ENCODE assay signal across 19 cellular contexts in the genomic region with DNA sequence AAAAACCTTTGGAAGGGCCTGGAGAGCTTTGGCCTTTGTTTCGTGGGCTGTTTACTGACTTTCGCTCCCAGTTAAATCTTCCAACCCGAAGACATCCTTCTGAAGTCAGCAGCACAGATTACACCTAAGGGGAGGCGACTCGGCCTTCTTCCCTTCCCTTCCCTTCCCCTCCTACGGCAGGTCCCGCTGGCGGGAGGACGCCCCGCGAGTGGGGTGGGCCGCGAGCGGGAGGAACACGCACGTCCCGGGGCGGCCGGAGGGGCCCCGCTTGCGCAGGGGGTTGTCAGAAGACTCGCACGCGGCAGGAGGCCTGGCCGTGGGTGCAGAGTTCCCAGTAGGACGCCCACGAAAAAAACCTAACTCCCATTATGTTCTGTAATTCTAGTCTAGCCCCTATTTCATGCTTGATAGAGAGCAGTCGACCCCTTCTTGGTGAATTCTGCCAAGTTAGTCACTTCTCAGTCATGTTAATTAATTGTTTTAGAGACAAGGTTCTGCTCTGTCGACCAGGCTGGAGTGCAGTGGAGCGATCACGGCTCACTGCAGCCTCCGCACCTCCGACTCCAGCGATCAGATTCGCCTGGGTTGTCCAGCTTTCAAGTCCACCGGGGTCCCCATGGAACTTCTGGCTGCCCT. TPM values are rescaled to one million over a fixed set of nuclear protein-coding genes. Genes with fewer than 3 reads are reported as not detected.
DNase-seq lines count a peak whose midpoint lies in the region; ATAC-seq and TF ChIP-seq lines count a peak whose summit lies in the region.
"Had no signal": no experiment of that assay in that cellular context is flagged by ENCODE, and none has a peak within 500 bp of the region (broad histone marks: within the 10 kb centered on the region; RNA-seq: fewer than 3 reads in every experiment).

No MANE protein-coding gene starts in this region.

- H3F3A ChIP-seq in neural progenitor cell (ENCODE audit: low read depth): no peaks in the 10 kb centered on the region

- no peak for TF ChIP-seq CTCF in epithelial cell of proximal tubule (conservative IDR thresholded peaks at IDR 0.05; ENCODE audit: low read depth, low read length)
- TF ChIP-seq CTCF in neural progenitor cell (IDR thresholded peaks at IDR 0.05): no peak
- TF ChIP-seq CTCF in type B pancreatic cell (conservative IDR thresholded peaks at IDR 0.05): no peak

- H3K27me3 ChIP-seq in neural progenitor cell: peaks cover 46% of the 10 kb centered on the region
- H3K27me3 ChIP-seq: Peyer's patch had no signal

- peaks cover 11% of the 10 kb centered on the region for H3K4me1 Mint-ChIP-seq in stimulated activated naive CD8-positive, alpha-beta T cell treated with anti-CD3 and anti-CD28 coated beads, Interleukin-15, amount 100 ng/mL, for 72 hours
- peaks cover 4% of the 10 kb centered on the region for H3K4me1 Mint-ChIP-seq in neural progenitor cell
- peaks cover 6% of the 10 kb centered on the region for H3K4me1 Mint-ChIP-seq in type B pancreatic cell (ENCODE audit: unreplicated experiment)

- peak overlapping the region; percentile 77 for H2AFZ ChIP-seq in neural progenitor cell (replicated peaks)

- H3K4me3 ChIP-seq in epithelial cell of proximal tubule (ENCODE audit: low read depth, low read length): peak overlapping the region; percentile 39
- peak overlapping the region; percentile 48 for H3K4me3 ChIP-seq in neural progenitor cell
- H3K4me3 ChIP-seq: adrenal gland, skin epidermis had no signal

- H3K9ac ChIP-seq in neural progenitor cell: no peak overlapping the region
- H3K9ac ChIP-seq: KMS-11 had no signal

- peak overlapping the region; percentile 74 for H3K4me2 ChIP-seq in neural progenitor cell
- H3K4me2 ChIP-seq: KMS-11 had no signal

- H3K27ac ChIP-seq in neural progenitor cell: no peak overlapping the region
- H3K27ac ChIP-seq: adrenal gland, KMS-11, Peyer's patch, skin epidermis had no signal

- peak; percentile 35 for ATAC-seq in stimulated activated naive CD8-positive, alpha-beta T cell treated with anti-CD3 and anti-CD28 coated beads, Interleukin-15, amount 100 ng/mL, for 72 hours
- ATAC-seq in stimulated activated naive CD8-positive, alpha-beta T cell treated with anti-CD3 and anti-CD28 coated beads, Interleukin-15, Interleukin-2, amounts not matched to agents 100 U/mL and 50 U/mL, for 24 hours: no peak
- no peak for ATAC-seq in HG03342 (IDR thresholded peaks at IDR 0.05; ENCODE audit: unreplicated experiment)
- ATAC-seq in GM21786 (IDR thresholded peaks at IDR 0.05; ENCODE audit: unreplicated experiment): no peak
- ATAC-seq: activated CD8-positive, alpha-beta T cell treated with anti-CD3 and anti-CD28 coated beads for 36 hours; stimulated activated memory B cell treated with anti-CD40 and anti-IgM and Interleukin-4, amounts not matched to agents 10 μg/mL and 1 μg/mL and 100 μg/mL, for 72 hours had no signal

- no peaks in the 10 kb centered on the region for H4K20me1 ChIP-seq in neural progenitor cell (ENCODE audit: low read depth)

- H3K79me2 ChIP-seq in neural progenitor cell (ENCODE audit: low read depth): no peaks in the 10 kb centered on the region

- no peak for DNase-seq in stimulated activated naive CD8-positive, alpha-beta T cell treated with anti-CD3 and anti-CD28 coated beads, Interleukin-15, amount 100 ng/mL, for 72 hours
- no peak for DNase-seq in stimulated activated naive CD8-positive, alpha-beta T cell treated with anti-CD3 and anti-CD28 coated beads, Interleukin-15, Interleukin-2, amounts not matched to agents 100 U/mL and 50 U/mL, for 24 hours
- DNase-seq in epithelial cell of proximal tubule (ENCODE audit: low read depth) (peak; percentile 42), neural progenitor cell (ENCODE audit: low spot score) (no peak), type B pancreatic cell (ENCODE audit: extremely low spot score, unreplicated experiment) (no peak), NCI-H2196 treated with DMSO at 0.1 percent for 48 hours (lab: John Stamatoyannopoulos, UW; ENCODE audit: unreplicated experiment) (no peak)
- DNase-seq: activated CD8-positive, alpha-beta T cell treated with anti-CD3 and anti-CD28 coated beads for 36 hours; cerebellar nuclear complex; midbrain; NCI-H1105; NCI-H2171; Peyer's patch had no signal

- H3K4me3 Mint-ChIP-seq in stimulated activated naive CD8-positive, alpha-beta T cell treated with anti-CD3 and anti-CD28 coated beads, Interleukin-15, amount 100 ng/mL, for 72 hours: no peak overlapping the region
- no peak overlapping the region for H3K4me3 Mint-ChIP-seq in neural progenitor cell
- no peak overlapping the region for H3K4me3 Mint-ChIP-seq in type B pancreatic cell
- H3K4me3 Mint-ChIP-seq: activated CD8-positive, alpha-beta T cell treated with anti-CD3 and anti-CD28 coated beads for 36 hours; stimulated activated memory B cell treated with anti-CD40 and anti-IgM and Interleukin-4, amounts not matched to agents 10 μg/mL and 1 μg/mL and 100 μg/mL, for 72 hours had no signal

- peaks cover 6 to 10% of the 10 kb centered on the region in 2 donors for H3K9me3 Mint-ChIP-seq in stimulated activated naive CD8-positive, alpha-beta T cell treated with anti-CD3 and anti-CD28 coated beads, Interleukin-15, amount 100 ng/mL, for 72 hours
- H3K9me3 Mint-ChIP-seq in neural progenitor cell (peaks cover 9% of the 10 kb centered on the region), type B pancreatic cell (no peaks in the 10 kb centered on the region)

- H3K36me3 ChIP-seq in neural progenitor cell: no peaks in the 10 kb centered on the region
- H3K36me3 ChIP-seq: adrenal gland, Peyer's patch had no signal

- no peaks in the 10 kb centered on the region for H3K9me3 ChIP-seq in neural progenitor cell (ENCODE audit: low read depth)
- H3K9me3 ChIP-seq: adrenal gland, Peyer's patch had no signal

- no peaks in the 10 kb centered on the region for H3K36me3 Mint-ChIP-seq in neural progenitor cell
- no peaks in the 10 kb centered on the region for H3K36me3 Mint-ChIP-seq in type B pancreatic cell
- H3K36me3 Mint-ChIP-seq: stimulated activated memory B cell treated with anti-CD40 and anti-IgM and Interleukin-4, amounts not matched to agents 10 μg/mL and 1 μg/mL and 100 μg/mL, for 72 hours had no signal

- peaks cover 53% of the 10 kb centered on the region for H3K27me3 Mint-ChIP-seq in stimulated activated naive CD8-positive, alpha-beta T cell treated with anti-CD3 and anti-CD28 coated beads, Interleukin-15, amount 100 ng/mL, for 72 hours
- H3K27me3 Mint-ChIP-seq in neural progenitor cell (ENCODE audit: insufficient read depth, low read depth) (peaks cover 10% of the 10 kb centered on the region), type B pancreatic cell (peaks cover 62% of the 10 kb centered on the region)

- no peaks in the 10 kb centered on the region for H3K4me1 ChIP-seq in neural progenitor cell

- no peak overlapping the region for H3K27ac Mint-ChIP-seq in stimulated activated naive CD8-positive, alpha-beta T cell treated with anti-CD3 and anti-CD28 coated beads, Interleukin-15, amount 100 ng/mL, for 72 hours
- H3K27ac Mint-ChIP-seq in neural progenitor cell (no peak overlapping the region), type B pancreatic cell (no peak overlapping the region)
- H3K27ac Mint-ChIP-seq: activated CD8-positive, alpha-beta T cell treated with anti-CD3 and anti-CD28 coated beads for 36 hours; activated T-cell treated with anti-CD3 and anti-CD28 coated beads, Interleukin-2, amount 50 U/mL, for 72 hours; stimulated activated memory B cell treated with anti-CD40 and anti-IgM and Interleukin-4, amounts not matched to agents 10 μg/mL and 1 μg/mL and 100 μg/mL, for 72 hours had no signal

RNA-seq across cellular contexts. Expression of a gene that starts 19.2 kb away (rescaled TPM):
- total RNA-seq in epithelial cell of proximal tubule: 25.8 and 32.1 TPM in 2 replicates
- total RNA-seq in neural progenitor cell (ENCODE audit: low replicate concordance): 40.8 and 50.7 TPM in 2 replicates
- total RNA-seq in type B pancreatic cell (ENCODE audit: low replicate concordance): 30.5 and 41.8 TPM in 2 replicates
